In the genomic region with DNA sequence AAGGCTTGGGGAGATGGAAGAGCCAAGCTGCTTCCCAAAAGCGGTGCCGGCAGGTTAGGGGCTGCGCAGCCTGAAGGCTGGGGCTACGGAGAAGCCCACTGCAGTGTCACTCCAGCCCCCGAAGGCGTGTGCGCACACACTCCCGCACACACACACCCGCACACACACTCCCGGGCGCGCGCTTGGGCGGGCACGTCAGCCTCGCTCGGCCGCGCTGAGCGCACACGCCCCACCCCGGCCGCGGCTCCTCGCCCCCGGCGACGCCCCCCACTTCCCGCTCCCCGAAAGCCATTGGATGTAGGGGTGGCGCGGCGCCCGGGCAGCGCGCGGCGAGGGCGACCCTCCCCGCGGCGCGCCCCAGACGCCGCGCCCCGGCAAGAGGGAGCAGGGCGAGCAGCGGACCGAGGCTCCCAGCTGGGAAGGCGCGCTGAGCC, we compare ENCODE assay signal across 8 cellular contexts. TPM values are rescaled to one million over a fixed set of nuclear protein-coding genes. Genes with fewer than 3 reads are reported as not detected.
DNase-seq lines count a peak whose midpoint lies in the region; ATAC-seq and FAIRE-seq lines count a peak whose summit lies in the region.

A gene with protein sequence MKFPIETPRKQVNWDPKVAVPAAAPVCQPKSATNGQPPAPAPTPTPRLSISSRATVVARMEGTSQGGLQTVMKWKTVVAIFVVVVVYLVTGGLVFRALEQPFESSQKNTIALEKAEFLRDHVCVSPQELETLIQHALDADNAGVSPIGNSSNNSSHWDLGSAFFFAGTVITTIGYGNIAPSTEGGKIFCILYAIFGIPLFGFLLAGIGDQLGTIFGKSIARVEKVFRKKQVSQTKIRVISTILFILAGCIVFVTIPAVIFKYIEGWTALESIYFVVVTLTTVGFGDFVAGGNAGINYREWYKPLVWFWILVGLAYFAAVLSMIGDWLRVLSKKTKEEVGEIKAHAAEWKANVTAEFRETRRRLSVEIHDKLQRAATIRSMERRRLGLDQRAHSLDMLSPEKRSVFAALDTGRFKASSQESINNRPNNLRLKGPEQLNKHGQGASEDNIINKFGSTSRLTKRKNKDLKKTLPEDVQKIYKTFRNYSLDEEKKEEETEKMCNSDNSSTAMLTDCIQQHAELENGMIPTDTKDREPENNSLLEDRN (minus strand): TSS at position 184 of the 434 bp plus-strand sequence. CDS start 471 bp downstream, outside the sequence.

- H3K9me3 Mint-ChIP-seq in activated naive CD4-positive, alpha-beta T cell treated with anti-CD3 and anti-CD28 coated beads, Interleukin-2, amount 10 ng/mL, durations not matched to agents 7 days and 5 days: no peaks in the 10 kb centered on the region
- H3K9me3 Mint-ChIP-seq in activated T-helper 2 cell treated with anti-CD3 and anti-CD28 coated beads, Interferon-gamma antibody, Interleukin-2, Interleukin-4, amounts not matched to agents 10 μg/mL and 5 μg/mL and 100 μg/mL, durations not matched to agents 14 hours and 24 hours and 36 hours: no peaks in the 10 kb centered on the region

- peak within 1 kb of the TSS; percentile 30 for H3K27ac ChIP-seq in layer of hippocampus (ENCODE audit: low read depth, low read length)
- H3K27ac ChIP-seq in small intestine (ENCODE audit: low read depth in 1 of 2, low read length in 1 of 2): no peak within 1 kb of the TSS

- ATAC-seq in HG02885 (IDR thresholded peaks at IDR 0.05; ENCODE audit: poor library complexity, unreplicated experiment): peak; percentile 39

- H3K4me3 ChIP-seq in small intestine (ENCODE audit: low read depth in 1 of 2, low read length in 2 of 2): peak within 1 kb of the TSS in 1 of 2 donors; percentile 56

- no peak for FAIRE-seq in small intestine (lab: Jason Lieb, UNC)

- H3K36me3 ChIP-seq in small intestine (ENCODE audit: control insufficient read depth in 2 of 2, insufficient read depth in 2 of 2, low read length in 2 of 2): no peaks in the 10 kb centered on the region

- intact Hi-C loops in activated T-helper 2 cell treated with anti-CD3 and anti-CD28 coated beads, Interferon-gamma antibody, Interleukin-2, Interleukin-4, amounts not matched to agents 10 μg/mL and 5 μg/mL and 100 μg/mL, durations not matched to agents 14 hours and 24 hours and 36 hours (cut with micrococcal nuclease): no loop called here

- no peaks in the 10 kb centered on the region for H3K4me1 ChIP-seq in small intestine (ENCODE audit: control insufficient read depth in 2 of 2, insufficient read depth in 1 of 2, low read depth in 1 of 2, low read length in 1 of 2)

- CTCF ChIA-PET in activated naive CD4-positive, alpha-beta T cell treated with anti-CD3 and anti-CD28 coated beads, Interleukin-2, amount 10 ng/mL, durations not matched to agents 7 days and 5 days (lab: Charles Lee): no interaction called here

- H3K27ac Mint-ChIP-seq in activated naive CD4-positive, alpha-beta T cell treated with anti-CD3 and anti-CD28 coated beads, Interleukin-2, amount 10 ng/mL, durations not matched to agents 7 days and 5 days: no peak within 1 kb of the TSS
- no peak within 1 kb of the TSS for H3K27ac Mint-ChIP-seq in activated T-helper 2 cell treated with anti-CD3 and anti-CD28 coated beads, Interferon-gamma antibody, Interleukin-2, Interleukin-4, amounts not matched to agents 10 μg/mL and 5 μg/mL and 100 μg/mL, durations not matched to agents 14 hours and 24 hours and 36 hours

- peaks cover 6% of the 10 kb centered on the region for H3K4me1 Mint-ChIP-seq in activated naive CD4-positive, alpha-beta T cell treated with anti-CD3 and anti-CD28 coated beads, Interleukin-2, amount 10 ng/mL, durations not matched to agents 7 days and 5 days
- peaks cover 2% of the 10 kb centered on the region for H3K4me1 Mint-ChIP-seq in activated T-helper 2 cell treated with anti-CD3 and anti-CD28 coated beads, Interferon-gamma antibody, Interleukin-2, Interleukin-4, amounts not matched to agents 10 μg/mL and 5 μg/mL and 100 μg/mL, durations not matched to agents 14 hours and 24 hours and 36 hours (ENCODE audit: low read depth)

- peaks cover 2% of the 10 kb centered on the region for H3K27me3 ChIP-seq in layer of hippocampus (ENCODE audit: control insufficient read depth, insufficient read depth, low read length)
- peaks cover 9 to 44% of the 10 kb centered on the region in 2 donors for H3K27me3 ChIP-seq in small intestine (ENCODE audit: control insufficient read depth in 2 of 2, insufficient read depth in 2 of 2, low read length in 2 of 2)

- H3K27me3 Mint-ChIP-seq in activated naive CD4-positive, alpha-beta T cell treated with anti-CD3 and anti-CD28 coated beads, Interleukin-2, amount 10 ng/mL, durations not matched to agents 7 days and 5 days: peaks cover 45% of the 10 kb centered on the region
- peaks cover 43% of the 10 kb centered on the region for H3K27me3 Mint-ChIP-seq in activated T-helper 2 cell treated with anti-CD3 and anti-CD28 coated beads, Interferon-gamma antibody, Interleukin-2, Interleukin-4, amounts not matched to agents 10 μg/mL and 5 μg/mL and 100 μg/mL, durations not matched to agents 14 hours and 24 hours and 36 hours (ENCODE audit: low read depth)

- H3K36me3 Mint-ChIP-seq in activated naive CD4-positive, alpha-beta T cell treated with anti-CD3 and anti-CD28 coated beads, Interleukin-2, amount 10 ng/mL, durations not matched to agents 7 days and 5 days: no peaks in the 10 kb centered on the region
- no peaks in the 10 kb centered on the region for H3K36me3 Mint-ChIP-seq in activated T-helper 2 cell treated with anti-CD3 and anti-CD28 coated beads, Interferon-gamma antibody, Interleukin-2, Interleukin-4, amounts not matched to agents 10 μg/mL and 5 μg/mL and 100 μg/mL, durations not matched to agents 14 hours and 24 hours and 36 hours (ENCODE audit: low read depth)

- H3K9me3 ChIP-seq in small intestine (ENCODE audit: control insufficient read depth, low read depth): no peaks in the 10 kb centered on the region

- no peak for DNase-seq in activated naive CD4-positive, alpha-beta T cell treated with anti-CD3 and anti-CD28 coated beads, Interleukin-2, amount 10 ng/mL, durations not matched to agents 7 days and 5 days
- DNase-seq in activated naive CD4-positive, alpha-beta T cell treated with anti-CD3 and anti-CD28 coated beads, Interleukin-2, amount 50 U/mL, for 16 hours: no peak
- DNase-seq in activated T-helper 2 cell treated with anti-CD3 and anti-CD28 coated beads, Interferon-gamma antibody, Interleukin-2, Interleukin-4, amounts not matched to agents 10 μg/mL and 5 μg/mL and 100 μg/mL, durations not matched to agents 14 hours and 24 hours and 36 hours (ENCODE audit: low spot score): no peak
- no peak for DNase-seq in small intestine
- no peak for DNase-seq in putamen (ENCODE audit: low spot score)
- DNase-seq in activated CD4-positive, alpha-beta T cell treated with anti-CD3 and anti-CD28 coated beads, Interleukin-2, amount 50 U/mL, for 48 hours: no peak

- 0 to 1% (median 0%) methylated on average over 9 to 52 of the region's 52 CpGs for WGBS in small intestine, 3 donors

- H3K4me3 Mint-ChIP-seq in activated naive CD4-positive, alpha-beta T cell treated with anti-CD3 and anti-CD28 coated beads, Interleukin-2, amount 10 ng/mL, durations not matched to agents 7 days and 5 days: peak within 1 kb of the TSS; percentile 37
- H3K4me3 Mint-ChIP-seq in activated T-helper 2 cell treated with anti-CD3 and anti-CD28 coated beads, Interferon-gamma antibody, Interleukin-2, Interleukin-4, amounts not matched to agents 10 μg/mL and 5 μg/mL and 100 μg/mL, durations not matched to agents 14 hours and 24 hours and 36 hours (ENCODE audit: low read depth): peak within 1 kb of the TSS; percentile 43

RNA-seq across cellular contexts. Expression of the gene that starts here (rescaled TPM):
- not detected in 2 replicates for total RNA-seq in activated T-helper 2 cell treated with anti-CD3 and anti-CD28 coated beads, Interferon-gamma antibody, Interleukin-2, Interleukin-4, amounts not matched to agents 10 μg/mL and 5 μg/mL and 100 μg/mL, durations not matched to agents 14 hours and 24 hours and 36 hours
- 1 to 10 TPM; 1.9 to 2.9 (median 2.2) TPM for polyA plus RNA-seq in small intestine
